1 cellular context compared by ENCODE assay signal in genomic region chr7:1716263-1717094, GRCh38.
TF ChIP-seq lines count a peak whose summit lies in the region.

No MANE protein-coding gene starts in this region.

TF ChIP-seq in HepG2, 621 proteins besides CTCF, POLR2A, EP300 and RAD21 (continued from another document):
- peak; percentile 47 for TF ChIP-seq ARID5B (CRISPR knock-in tag; IDR thresholded peaks at IDR 0.05)
- TF ChIP-seq HOXA5 (CRISPR knock-in tag; IDR thresholded peaks at IDR 0.05), result no peak
- TF ChIP-seq FOSL2 (CRISPR knock-in tag; IDR thresholded peaks at IDR 0.05), result peak; percentile 90
- no peak for TF ChIP-seq PHF8 (CRISPR knock-in tag; IDR thresholded peaks at IDR 0.05)
- TF ChIP-seq ZNF121 (CRISPR knock-in tag; IDR thresholded peaks at IDR 0.05), result no peak
- no peak for TF ChIP-seq FOXK2 (IDR thresholded peaks at IDR 0.05)
- no peak for TF ChIP-seq ZNF225 (CRISPR knock-in tag; IDR thresholded peaks at IDR 0.05)
- TF ChIP-seq ZNF275 (CRISPR knock-in tag; IDR thresholded peaks at IDR 0.05; ENCODE audit: borderline replicate concordance), result no peak
- peak; percentile 15; the same call in 1 of the 2 replicates for TF ChIP-seq EEA1 (CRISPR knock-in tag; IDR thresholded peaks at IDR 0.05; ENCODE audit: borderline replicate concordance)
- no peak for TF ChIP-seq MATR3 (CRISPR knock-in tag; IDR thresholded peaks at IDR 0.05)
- TF ChIP-seq EED (CRISPR knock-in tag; IDR thresholded peaks at IDR 0.05), result peak; percentile 42; the same call in 1 of the 2 replicates
- TF ChIP-seq BCLAF1 (IDR thresholded peaks at IDR 0.05), result no peak
- no peak for TF ChIP-seq PRMT3 (CRISPR knock-in tag; IDR thresholded peaks at IDR 0.05; ENCODE audit: borderline replicate concordance, low read depth)
- no peak for TF ChIP-seq KLF13 (CRISPR knock-in tag; IDR thresholded peaks at IDR 0.05)
- no peak for TF ChIP-seq IKZF4 (CRISPR knock-in tag; IDR thresholded peaks at IDR 0.05; ENCODE audit: borderline replicate concordance, low read depth, not compliant biosample characterization)
- TF ChIP-seq HOXA9 (CRISPR knock-in tag; IDR thresholded peaks at IDR 0.05; ENCODE audit: borderline replicate concordance), result 0 out of 2 replicates have a peak, but pooled peaks have one; percentile 47
- peak; percentile 40 for TF ChIP-seq ASH2L (IDR thresholded peaks at IDR 0.05; ENCODE audit: insufficient read length, low read depth, low read length)
- TF ChIP-seq PAX8 (CRISPR knock-in tag; IDR thresholded peaks at IDR 0.05; ENCODE audit: borderline replicate concordance), result no peak
TF ChIP-seq in HepG2: peak in this region for 82.
